In genomic region chr19:21430674-21431073, GRCh38 we compare ENCODE assay signal across 17 cellular contexts. TPM values are rescaled to one million over a fixed set of nuclear protein-coding genes. Genes with fewer than 3 reads are reported as not detected.
DNase-seq lines count a peak whose midpoint lies in the region; ATAC-seq, FAIRE-seq and TF ChIP-seq lines count a peak whose summit lies in the region.
"Had no signal": no experiment of that assay in that cellular context is flagged by ENCODE, and none has a peak within 500 bp of the region (broad histone marks: within the 10 kb centered on the region; RNA-seq: fewer than 3 reads in every experiment).

No MANE protein-coding gene starts in this region.

- intact Hi-C loops in K562 (cut with micrococcal nuclease) = no loop called here

- POLR2A ChIA-PET in K562 (lab: Yijun Ruan, JAX) = interaction anchor here (0.7 kb wide), 1 partner anchor 75 kb away, joined by 3 read pairs; the partner anchor contains the start of gene ZNF429

- H3K4me3 ChIP-seq in K562 = no peak overlapping the region
- H3K4me3 ChIP-seq: BLaER1 treated with 17β-estradiol and CSF1 and Interleukin-3, amounts not matched to agents 10 nM and 100 nM had no signal

- no peak for TF ChIP-seq RAD21 in K562 (CRISPR knock-in tag; conservative IDR thresholded peaks at IDR 0.05 in 1 of 2, IDR thresholded peaks at IDR 0.05 in 1 of 2)

- H3K36me3 ChIP-seq in K562 (ENCODE audit: control insufficient read depth, insufficient read depth, low read length) = no peaks in the 10 kb centered on the region

- H3K27me3 ChIP-seq in K562 (ENCODE audit: control insufficient read depth in 2 of 2, insufficient read depth in 2 of 2, low read length in 2 of 2) = no peaks in the 10 kb centered on the region
- H3K27me3 ChIP-seq: BLaER1 treated with 17β-estradiol and CSF1 and Interleukin-3, amounts not matched to agents 10 nM and 100 nM had no signal

- BruUV-seq in K562 (replicated peaks; lab: Mats Ljungman, UMichigan) = no TSS peak

- WGBS in K562 (ENCODE audit: insufficient coverage, low coverage, missing lambda C conversion rate) = 41% methylated on average over 5 of the region's 5 CpGs

- peaks cover 3% of the 10 kb centered on the region; the same call in 1 of the 2 replicates for H3K9me3 ChIP-seq in K562 (replicated peaks; ENCODE audit: control insufficient read depth, insufficient read depth, low read depth, low read length)

- H3K27ac ChIP-seq in K562 (ENCODE audit: extremely low read depth, low read depth, low read length) = no peak overlapping the region
- H3K27ac ChIP-seq: BLaER1 treated with 17β-estradiol and CSF1 and Interleukin-3, amounts not matched to agents 10 nM and 100 nM; HL-60 had no signal

- in situ Hi-C loops in K562 (cut with MboI) = no loop called here

- no peak overlapping the region for H3K4me2 ChIP-seq in K562 (ENCODE audit: insufficient read depth, low read length)
- H3K4me2 ChIP-seq: BLaER1 treated with 17β-estradiol and CSF1 and Interleukin-3, amounts not matched to agents 10 nM and 100 nM had no signal

- no peak for ATAC-seq in K562
- no peak for ATAC-seq in GM19397 (IDR thresholded peaks at IDR 0.05; ENCODE audit: unreplicated experiment)
- no peak for ATAC-seq in HG02852 (IDR thresholded peaks at IDR 0.05; ENCODE audit: unreplicated experiment)
- ATAC-seq: HCT116 had no signal

- no peak for TF ChIP-seq CTCF in K562 (IDR thresholded peaks at IDR 0.05 in 2 of 3, conservative IDR thresholded peaks at IDR 0.05 in 1 of 3; ENCODE audit: insufficient read depth in 2 of 3, low read depth in 1 of 3, low read length in 3 of 3)

- no peaks in the 10 kb centered on the region for H4K20me1 ChIP-seq in K562 (replicated peaks; ENCODE audit: control insufficient read depth, insufficient read depth, low read length)
- H4K20me1 ChIP-seq: BLaER1 treated with 17β-estradiol and CSF1 and Interleukin-3, amounts not matched to agents 10 nM and 100 nM had no signal

- no peaks in the 10 kb centered on the region for H3K9me1 ChIP-seq in K562 (ENCODE audit: control insufficient read depth, insufficient read depth, low read length)

- CTCF ChIA-PET in K562 (lab: Yijun Ruan, JAX; ENCODE audit: low intra/inter-chr PET ratio) = no interaction called here

- TF ChIP-seq EP300 in K562 (IDR thresholded peaks at IDR 0.05; ENCODE audit: low read length) = no peak

- no peak for TF ChIP-seq POLR2A in K562 (conservative IDR thresholded peaks at IDR 0.05)

- FAIRE-seq in HTR-8/SVneo (lab: Jason Lieb, UNC) (peak; percentile 16), K562 (lab: Jason Lieb, UNC) (no peak)
- FAIRE-seq: H54 had no signal

- peak in 2 of 3 experiments; percentile 3 to 66 for DNase-seq in NCI-H1417 (lab: John Stamatoyannopoulos, UW)
- DNase-seq in NCI-H1417 treated with DMSO at 0.1 percent for 48 hours (lab: John Stamatoyannopoulos, UW) = no peak
- DNase-seq in HTR-8/SVneo (ENCODE audit: insufficient read length, low spot score) = no peak
- DNase-seq in NCI-H69 (lab: John Stamatoyannopoulos, UW) = peak; percentile 51
- no peak for DNase-seq in K562 (ENCODE audit: extremely low read depth in 1 of 4, low spot score in 3 of 4)
- DNase-seq in NCI-H128 (lab: John Stamatoyannopoulos, UW; ENCODE audit: unreplicated experiment) = no peak
- DNase-seq: 8988T; ACHN; Calu3; CD4-positive, CD25-positive, alpha-beta regulatory T cell; DMS 273 treated with DMSO at 0.1 percent for 48 hours had no signal

- no peaks in the 10 kb centered on the region for H3K79me2 ChIP-seq in K562 (ENCODE audit: control insufficient read depth, insufficient read depth, low read length)

- no peak overlapping the region for H2AFZ ChIP-seq in K562 (ENCODE audit: low read depth, low read length)

- no peaks in the 10 kb centered on the region for H3K4me1 ChIP-seq in K562 (replicated peaks in 1 of 2; ENCODE audit: control insufficient read depth in 2 of 2, insufficient read depth in 2 of 2, low read length in 2 of 2)
- H3K4me1 ChIP-seq: BLaER1 treated with 17β-estradiol and CSF1 and Interleukin-3, amounts not matched to agents 10 nM and 100 nM had no signal

- H3K9ac ChIP-seq in K562 (ENCODE audit: insufficient read depth in 1 of 2, low read depth in 2 of 2, low read length in 2 of 2) = no peak overlapping the region
- H3K9ac ChIP-seq: BLaER1 treated with 17β-estradiol and CSF1 and Interleukin-3, amounts not matched to agents 10 nM and 100 nM had no signal

TF ChIP-seq in K562, 482 proteins besides CTCF, POLR2A, EP300 and RAD21 (continues in another document):
- TF ChIP-seq MCM5 (IDR thresholded peaks at IDR 0.05; ENCODE audit: low read depth) = no peak
- no peak for TF ChIP-seq BCOR (IDR thresholded peaks at IDR 0.05)
- no peak for TF ChIP-seq ZNF740 (CRISPR knock-in tag; IDR thresholded peaks at IDR 0.05)
- TF ChIP-seq ZNF740 (tag; IDR thresholded peaks at IDR 0.05) = no peak
- peak; percentile 73 for TF ChIP-seq C11orf30 (IDR thresholded peaks at IDR 0.05; ENCODE audit: low read depth)
- no peak for TF ChIP-seq ZKSCAN3 (CRISPR knock-in tag; IDR thresholded peaks at IDR 0.05)
- no peak for TF ChIP-seq BRCA1 (IDR thresholded peaks at IDR 0.05)
- TF ChIP-seq BRCA1 (CRISPR knock-in tag; IDR thresholded peaks at IDR 0.05) = no peak
- no peak for TF ChIP-seq ZNF217 (CRISPR knock-in tag; IDR thresholded peaks at IDR 0.05)
- no peak for TF ChIP-seq PTRF (tag; IDR thresholded peaks at IDR 0.05)
- no peak for TF ChIP-seq MYNN (IDR thresholded peaks at IDR 0.05)
- no peak for TF ChIP-seq MYNN (CRISPR knock-in tag; IDR thresholded peaks at IDR 0.05)
- TF ChIP-seq MAFG (tag; conservative IDR thresholded peaks at IDR 0.05) = peak; percentile 58
- TF ChIP-seq TARDBP (IDR thresholded peaks at IDR 0.05) = no peak
- no peak for TF ChIP-seq ZNF398 (CRISPR knock-in tag; IDR thresholded peaks at IDR 0.05)
- peak; percentile 72; the same call in 1 of the 2 replicates for TF ChIP-seq MAFK (IDR thresholded peaks at IDR 0.05; ENCODE audit: low read length)
- no peak for TF ChIP-seq SIRT6 (IDR thresholded peaks at IDR 0.05; ENCODE audit: low read depth, low read length)
- no peak for TF ChIP-seq NR2C2 (CRISPR knock-in tag; IDR thresholded peaks at IDR 0.05)
- no peak for TF ChIP-seq NR2C2 (tag; IDR thresholded peaks at IDR 0.05)

RNA-seq across cellular contexts. Expression of gene ZNF493, which starts 33.7 kb away (rescaled TPM):
- 80.5 and 126 TPM in 2 replicates for total RNA-seq in K562 (2011; cell fraction: chromatin; rRNA removed; ENCODE audit: low replicate concordance)
- total RNA-seq in K562 (2011; cell fraction: nucleolus; rRNA removed) = 71.0 and 73.8 TPM in 2 replicates
- 120 and 171 TPM in 2 replicates for total RNA-seq in K562 (2011; cell fraction: nucleoplasm; rRNA removed)
- total RNA-seq in K562 (2014; rRNA removed) (12.6 and 13.1 TPM in 2 replicates), K562 (2014; rRNA removed; fragmentation: Illumina TruSeq; extraction: Trizol) (18.6 and 19.6 TPM in 2 replicates), K562 (2015; rRNA removed; fragmentation: Illumina TruSeq; extraction: Trizol) (14.6 and 16.1 TPM in 2 replicates), K562 (2021) (11.7 and 12.2 TPM in 2 replicates)
- polyA plus RNA-seq in K562 (2011; rRNA removed) (15.3 and 18.2 TPM in 2 replicates), K562 (2014; fragmentation: Illumina TruSeq; extraction: Trizol) (9.1 and 11.9 TPM in 2 replicates), K562 (2014; fragmentation: Nextera tagmentation; extraction: Ambion mirVana) (1 to 10 TPM; 5.0 to 5.7 TPM), K562 (2014; rRNA removed) (9.9 and 10.9 TPM in 2 replicates)
- polyA plus RNA-seq in K562 (2011; cell fraction: cytosol; rRNA removed) = 3.2 and 7.6 TPM in 2 replicates
- polyA plus RNA-seq in K562 (2011; cell fraction: nucleus; rRNA removed) = 31.7 and 41.1 TPM in 2 replicates
- polyA plus RNA-seq in K562 (2012) = 4.5 and 12.3 TPM in 2 replicates
- 38.8 and 61.1 TPM in 2 replicates for polyA minus RNA-seq in K562 (2011; rRNA and poly(A)+ RNA removed)
- 5.6 and 13.0 TPM in 2 replicates for polyA minus RNA-seq in K562 (2011; cell fraction: cytosol; rRNA and poly(A)+ RNA removed)
- 60.0 and 109 TPM in 2 replicates for polyA minus RNA-seq in K562 (2011; cell fraction: nucleus; rRNA and poly(A)+ RNA removed)

Comparison
In these comparisons a context has a peak if more than half of its experiments do, and no peak if none do; other contexts are left out.
1. DNase-seq: peak in NCI-H1417 (2 of 3) and NCI-H69 (single experiment); none in NCI-H1417 treated with DMSO at 0.1 percent for 48 hours (single experiment), HTR-8/SVneo (single experiment), K562 (0 of 4) and NCI-H128 (single experiment).